1 cellular context compared by ENCODE assay signal in the genomic region with DNA sequence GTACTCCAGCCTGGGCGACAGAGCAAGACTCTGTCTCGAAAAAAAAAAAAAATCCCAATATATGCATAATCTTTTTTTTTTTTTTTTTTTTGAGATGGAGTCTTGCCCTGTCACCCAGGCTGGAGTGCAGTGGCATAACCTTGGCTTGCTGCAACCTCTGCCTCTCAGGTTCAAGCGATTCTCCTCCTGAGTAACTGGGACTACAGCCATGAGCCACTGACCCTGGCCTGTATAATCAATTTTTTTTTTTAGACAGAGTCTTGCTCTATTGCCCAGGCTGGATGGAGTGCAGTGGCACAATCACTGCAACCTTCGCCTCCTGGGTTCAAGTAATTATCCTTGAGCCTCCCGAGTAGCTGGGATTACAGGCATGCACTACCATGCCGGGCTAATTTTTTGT. TPM values are rescaled to one million over a fixed set of nuclear protein-coding genes. Genes with fewer than 3 reads are reported as not detected.
"Had no signal": no experiment of that assay in that cellular context is flagged by ENCODE, and none has a peak within 500 bp of the region (broad histone marks: within the 10 kb centered on the region; RNA-seq: fewer than 3 reads in every experiment).

No MANE protein-coding gene starts in this region.

RNA-seq across cellular contexts. Expression of gene MYBL2, which starts 11.7 kb away (rescaled TPM):
- total RNA-seq: tibial nerve had no signal
